In genomic region chr4:112633477-112634235, GRCh38 we compare ENCODE assay signal across 1 cellular context.
TF ChIP-seq lines count a peak whose summit lies in the region.

No MANE protein-coding gene starts in this region.

TF ChIP-seq in IMR-90, 13 proteins besides CTCF, POLR2A, EP300 and RAD21 (continued from another document):
- no peak for TF ChIP-seq ELK1 (IDR thresholded peaks at IDR 0.05; ENCODE audit: borderline replicate concordance, low read depth, low read length)
